Comparison of ENCODE assay signal across 1 cellular context in the genomic region with DNA sequence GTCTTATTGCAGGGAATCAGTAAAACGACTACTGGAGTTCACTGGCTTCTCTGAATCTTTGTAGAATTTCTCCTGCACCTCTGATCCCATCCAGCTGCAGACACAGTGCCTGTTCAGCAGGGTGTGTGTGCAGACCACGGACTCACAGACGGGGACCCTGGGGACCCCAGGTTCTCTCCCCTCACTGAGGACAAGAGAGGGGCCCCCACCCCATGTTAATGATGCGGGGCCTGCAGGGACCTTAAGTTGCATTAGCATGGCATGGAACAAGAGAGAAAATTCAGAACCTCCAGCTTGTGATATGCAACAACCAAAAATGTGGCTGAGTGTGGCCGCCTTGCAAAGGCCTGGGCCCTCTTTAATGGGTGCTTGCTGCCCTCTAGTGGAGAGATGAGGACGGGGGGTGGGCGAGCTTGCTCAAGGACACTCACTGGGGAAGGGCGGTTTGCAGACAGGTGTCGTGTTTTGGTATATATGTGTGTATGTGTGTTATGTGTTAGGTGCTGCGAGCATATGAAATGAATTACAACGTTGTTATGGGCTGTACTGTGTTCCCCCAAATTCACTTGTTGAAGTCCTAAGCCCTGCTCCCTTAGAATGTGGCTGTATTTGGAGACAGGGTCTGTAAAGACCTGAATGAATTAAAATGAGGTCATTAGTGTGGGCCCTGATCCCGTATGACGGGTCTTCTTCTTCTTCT.
TF ChIP-seq lines count a peak whose summit lies in the region.

No MANE protein-coding gene starts in this region.

TF ChIP-seq in K562, 482 proteins besides CTCF, POLR2A, EP300 and RAD21 (continued from another document and continues in another):
- TF ChIP-seq, protein P1, sequence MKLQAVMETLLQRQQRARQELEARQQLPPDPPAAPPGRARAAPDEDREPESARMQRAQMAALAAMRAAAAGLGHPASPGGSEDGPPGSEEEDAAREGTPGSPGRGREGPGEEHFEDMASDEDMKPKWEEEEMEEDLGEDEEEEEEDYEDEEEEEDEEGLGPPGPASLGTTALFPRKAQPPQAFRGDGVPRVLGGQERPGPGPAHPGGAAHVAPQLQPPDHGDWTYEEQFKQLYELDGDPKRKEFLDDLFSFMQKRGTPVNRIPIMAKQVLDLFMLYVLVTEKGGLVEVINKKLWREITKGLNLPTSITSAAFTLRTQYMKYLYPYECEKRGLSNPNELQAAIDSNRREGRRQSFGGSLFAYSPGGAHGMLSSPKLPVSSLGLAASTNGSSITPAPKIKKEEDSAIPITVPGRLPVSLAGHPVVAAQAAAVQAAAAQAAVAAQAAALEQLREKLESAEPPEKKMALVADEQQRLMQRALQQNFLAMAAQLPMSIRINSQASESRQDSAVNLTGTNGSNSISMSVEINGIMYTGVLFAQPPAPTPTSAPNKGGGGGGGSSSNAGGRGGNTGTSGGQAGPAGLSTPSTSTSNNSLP (IDR thresholded peaks at IDR 0.05; ENCODE audit: borderline replicate concordance, low read depth, low read length) = no peak
- TF ChIP-seq CBX8 (IDR thresholded peaks at IDR 0.05; ENCODE audit: borderline replicate concordance, extremely low read depth, low read depth, low read length, poor library complexity, severe bottlenecking) (no peak), CREB1 (IDR thresholded peaks at IDR 0.05) (peak; percentile 37; the same call in 1 of the 2 replicates), CREB1 (CRISPR knock-in tag; IDR thresholded peaks at IDR 0.05) (no peak), SMAD3 (CRISPR knock-in tag; conservative IDR thresholded peaks at IDR 0.05) (peak; percentile 77; the same call in 1 of the 2 replicates), TEAD2 (tag; IDR thresholded peaks at IDR 0.05) (no peak), ZNF696 (CRISPR knock-in tag; conservative IDR thresholded peaks at IDR 0.05) (no peak), MEF2A (IDR thresholded peaks at IDR 0.05; ENCODE audit: control insufficient read depth, low read depth, low read length) (no peak), CREBBP (IDR thresholded peaks at IDR 0.05; ENCODE audit: low read depth, low read length) (no peak), KLF10 (CRISPR knock-in tag; IDR thresholded peaks at IDR 0.05) (no peak), POLR2B (IDR thresholded peaks at IDR 0.05; ENCODE audit: low read depth, partially characterized antibody) (no peak), STAG1 (CRISPR knock-in tag; IDR thresholded peaks at IDR 0.05; ENCODE audit: borderline replicate concordance) (no peak), ZNF717 (CRISPR knock-in tag; IDR thresholded peaks at IDR 0.05) (no peak), CCAR2 (IDR thresholded peaks at IDR 0.05; ENCODE audit: low read depth, low read length) (no peak), HNRNPUL1 (IDR thresholded peaks at IDR 0.05; ENCODE audit: low read length) (no peak), SRSF9 (IDR thresholded peaks at IDR 0.05; ENCODE audit: borderline replicate concordance, low read depth, low read length) (no peak), PHF8 (IDR thresholded peaks at IDR 0.05; ENCODE audit: borderline replicate concordance, low read length) (no peak), CSDE1 (IDR thresholded peaks at IDR 0.05) (no peak), LARP7 (IDR thresholded peaks at IDR 0.05) (peak; percentile 92; the same call in 1 of the 2 replicates), MBD2 (IDR thresholded peaks at IDR 0.05; ENCODE audit: borderline replicate concordance, low read depth) (no peak), PTRF (tag; IDR thresholded peaks at IDR 0.05) (no peak), RFX1 (IDR thresholded peaks at IDR 0.05) (no peak), BDP1 (IDR thresholded peaks at IDR 0.05; ENCODE audit: insufficient read depth, insufficient read length) (no peak), POLR3A (IDR thresholded peaks at IDR 0.05; ENCODE audit: borderline replicate concordance, extremely low read depth, insufficient read depth, insufficient read length) (no peak), DDX20 (tag; IDR thresholded peaks at IDR 0.05; ENCODE audit: low read depth) (no peak)
- TF ChIP-seq, protein P2, sequence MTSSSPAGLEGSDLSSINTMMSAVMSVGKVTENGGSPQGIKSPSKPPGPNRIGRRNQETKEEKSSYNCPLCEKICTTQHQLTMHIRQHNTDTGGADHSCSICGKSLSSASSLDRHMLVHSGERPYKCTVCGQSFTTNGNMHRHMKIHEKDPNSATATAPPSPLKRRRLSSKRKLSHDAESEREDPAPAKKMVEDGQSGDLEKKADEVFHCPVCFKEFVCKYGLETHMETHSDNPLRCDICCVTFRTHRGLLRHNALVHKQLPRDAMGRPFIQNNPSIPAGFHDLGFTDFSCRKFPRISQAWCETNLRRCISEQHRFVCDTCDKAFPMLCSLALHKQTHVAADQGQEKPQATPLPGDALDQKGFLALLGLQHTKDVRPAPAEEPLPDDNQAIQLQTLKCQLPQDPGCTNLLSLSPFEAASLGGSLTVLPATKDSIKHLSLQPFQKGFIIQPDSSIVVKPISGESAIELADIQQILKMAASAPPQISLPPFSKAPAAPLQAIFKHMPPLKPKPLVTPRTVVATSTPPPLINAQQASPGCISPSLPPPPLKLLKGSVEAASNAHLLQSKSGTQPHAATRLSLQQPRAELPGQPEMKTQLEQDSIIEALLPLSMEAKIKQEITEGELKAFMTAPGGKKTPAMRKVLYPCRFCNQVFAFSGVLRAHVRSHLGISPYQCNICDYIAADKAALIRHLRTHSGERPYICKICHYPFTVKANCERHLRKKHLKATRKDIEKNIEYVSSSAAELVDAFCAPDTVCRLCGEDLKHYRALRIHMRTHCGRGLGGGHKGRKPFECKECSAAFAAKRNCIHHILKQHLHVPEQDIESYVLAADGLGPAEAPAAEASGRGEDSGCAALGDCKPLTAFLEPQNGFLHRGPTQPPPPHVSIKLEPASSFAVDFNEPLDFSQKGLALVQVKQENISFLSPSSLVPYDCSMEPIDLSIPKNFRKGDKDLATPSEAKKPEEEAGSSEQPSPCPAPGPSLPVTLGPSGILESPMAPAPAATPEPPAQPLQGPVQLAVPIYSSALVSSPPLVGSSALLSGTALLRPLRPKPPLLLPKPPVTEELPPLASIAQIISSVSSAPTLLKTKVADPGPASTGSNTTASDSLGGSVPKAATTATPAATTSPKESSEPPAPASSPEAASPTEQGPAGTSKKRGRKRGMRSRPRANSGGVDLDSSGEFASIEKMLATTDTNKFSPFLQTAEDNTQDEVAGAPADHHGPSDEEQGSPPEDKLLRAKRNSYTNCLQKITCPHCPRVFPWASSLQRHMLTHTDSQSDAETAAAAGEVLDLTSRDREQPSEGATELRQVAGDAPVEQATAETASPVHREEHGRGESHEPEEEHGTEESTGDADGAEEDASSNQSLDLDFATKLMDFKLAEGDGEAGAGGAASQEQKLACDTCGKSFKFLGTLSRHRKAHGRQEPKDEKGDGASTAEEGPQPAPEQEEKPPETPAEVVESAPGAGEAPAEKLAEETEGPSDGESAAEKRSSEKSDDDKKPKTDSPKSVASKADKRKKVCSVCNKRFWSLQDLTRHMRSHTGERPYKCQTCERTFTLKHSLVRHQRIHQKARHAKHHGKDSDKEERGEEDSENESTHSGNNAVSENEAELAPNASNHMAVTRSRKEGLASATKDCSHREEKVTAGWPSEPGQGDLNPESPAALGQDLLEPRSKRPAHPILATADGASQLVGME (CRISPR knock-in tag; IDR thresholded peaks at IDR 0.05) = no peak; the same call in 1 of the 2 replicates
- TF ChIP-seq, protein P3, sequence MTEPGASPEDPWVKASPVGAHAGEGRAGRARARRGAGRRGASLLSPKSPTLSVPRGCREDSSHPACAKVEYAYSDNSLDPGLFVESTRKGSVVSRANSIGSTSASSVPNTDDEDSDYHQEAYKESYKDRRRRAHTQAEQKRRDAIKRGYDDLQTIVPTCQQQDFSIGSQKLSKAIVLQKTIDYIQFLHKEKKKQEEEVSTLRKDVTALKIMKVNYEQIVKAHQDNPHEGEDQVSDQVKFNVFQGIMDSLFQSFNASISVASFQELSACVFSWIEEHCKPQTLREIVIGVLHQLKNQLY (CRISPR knock-in tag; conservative IDR thresholded peaks at IDR 0.05) = no peak
- TF ChIP-seq, protein P4, sequence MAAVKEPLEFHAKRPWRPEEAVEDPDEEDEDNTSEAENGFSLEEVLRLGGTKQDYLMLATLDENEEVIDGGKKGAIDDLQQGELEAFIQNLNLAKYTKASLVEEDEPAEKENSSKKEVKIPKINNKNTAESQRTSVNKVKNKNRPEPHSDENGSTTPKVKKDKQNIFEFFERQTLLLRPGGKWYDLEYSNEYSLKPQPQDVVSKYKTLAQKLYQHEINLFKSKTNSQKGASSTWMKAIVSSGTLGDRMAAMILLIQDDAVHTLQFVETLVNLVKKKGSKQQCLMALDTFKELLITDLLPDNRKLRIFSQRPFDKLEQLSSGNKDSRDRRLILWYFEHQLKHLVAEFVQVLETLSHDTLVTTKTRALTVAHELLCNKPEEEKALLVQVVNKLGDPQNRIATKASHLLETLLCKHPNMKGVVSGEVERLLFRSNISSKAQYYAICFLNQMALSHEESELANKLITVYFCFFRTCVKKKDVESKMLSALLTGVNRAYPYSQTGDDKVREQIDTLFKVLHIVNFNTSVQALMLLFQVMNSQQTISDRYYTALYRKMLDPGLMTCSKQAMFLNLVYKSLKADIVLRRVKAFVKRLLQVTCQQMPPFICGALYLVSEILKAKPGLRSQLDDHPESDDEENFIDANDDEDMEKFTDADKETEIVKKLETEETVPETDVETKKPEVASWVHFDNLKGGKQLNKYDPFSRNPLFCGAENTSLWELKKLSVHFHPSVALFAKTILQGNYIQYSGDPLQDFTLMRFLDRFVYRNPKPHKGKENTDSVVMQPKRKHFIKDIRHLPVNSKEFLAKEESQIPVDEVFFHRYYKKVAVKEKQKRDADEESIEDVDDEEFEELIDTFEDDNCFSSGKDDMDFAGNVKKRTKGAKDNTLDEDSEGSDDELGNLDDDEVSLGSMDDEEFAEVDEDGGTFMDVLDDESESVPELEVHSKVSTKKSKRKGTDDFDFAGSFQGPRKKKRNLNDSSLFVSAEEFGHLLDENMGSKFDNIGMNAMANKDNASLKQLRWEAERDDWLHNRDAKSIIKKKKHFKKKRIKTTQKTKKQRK (IDR thresholded peaks at IDR 0.05; ENCODE audit: borderline replicate concordance, low read depth, low read length) = no peak
- TF ChIP-seq, protein P5, sequence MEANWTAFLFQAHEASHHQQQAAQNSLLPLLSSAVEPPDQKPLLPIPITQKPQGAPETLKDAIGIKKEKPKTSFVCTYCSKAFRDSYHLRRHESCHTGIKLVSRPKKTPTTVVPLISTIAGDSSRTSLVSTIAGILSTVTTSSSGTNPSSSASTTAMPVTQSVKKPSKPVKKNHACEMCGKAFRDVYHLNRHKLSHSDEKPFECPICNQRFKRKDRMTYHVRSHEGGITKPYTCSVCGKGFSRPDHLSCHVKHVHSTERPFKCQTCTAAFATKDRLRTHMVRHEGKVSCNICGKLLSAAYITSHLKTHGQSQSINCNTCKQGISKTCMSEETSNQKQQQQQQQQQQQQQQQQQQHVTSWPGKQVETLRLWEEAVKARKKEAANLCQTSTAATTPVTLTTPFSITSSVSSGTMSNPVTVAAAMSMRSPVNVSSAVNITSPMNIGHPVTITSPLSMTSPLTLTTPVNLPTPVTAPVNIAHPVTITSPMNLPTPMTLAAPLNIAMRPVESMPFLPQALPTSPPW (CRISPR knock-in tag; IDR thresholded peaks at IDR 0.05) = peak; percentile 76
- TF ChIP-seq, protein P6, sequence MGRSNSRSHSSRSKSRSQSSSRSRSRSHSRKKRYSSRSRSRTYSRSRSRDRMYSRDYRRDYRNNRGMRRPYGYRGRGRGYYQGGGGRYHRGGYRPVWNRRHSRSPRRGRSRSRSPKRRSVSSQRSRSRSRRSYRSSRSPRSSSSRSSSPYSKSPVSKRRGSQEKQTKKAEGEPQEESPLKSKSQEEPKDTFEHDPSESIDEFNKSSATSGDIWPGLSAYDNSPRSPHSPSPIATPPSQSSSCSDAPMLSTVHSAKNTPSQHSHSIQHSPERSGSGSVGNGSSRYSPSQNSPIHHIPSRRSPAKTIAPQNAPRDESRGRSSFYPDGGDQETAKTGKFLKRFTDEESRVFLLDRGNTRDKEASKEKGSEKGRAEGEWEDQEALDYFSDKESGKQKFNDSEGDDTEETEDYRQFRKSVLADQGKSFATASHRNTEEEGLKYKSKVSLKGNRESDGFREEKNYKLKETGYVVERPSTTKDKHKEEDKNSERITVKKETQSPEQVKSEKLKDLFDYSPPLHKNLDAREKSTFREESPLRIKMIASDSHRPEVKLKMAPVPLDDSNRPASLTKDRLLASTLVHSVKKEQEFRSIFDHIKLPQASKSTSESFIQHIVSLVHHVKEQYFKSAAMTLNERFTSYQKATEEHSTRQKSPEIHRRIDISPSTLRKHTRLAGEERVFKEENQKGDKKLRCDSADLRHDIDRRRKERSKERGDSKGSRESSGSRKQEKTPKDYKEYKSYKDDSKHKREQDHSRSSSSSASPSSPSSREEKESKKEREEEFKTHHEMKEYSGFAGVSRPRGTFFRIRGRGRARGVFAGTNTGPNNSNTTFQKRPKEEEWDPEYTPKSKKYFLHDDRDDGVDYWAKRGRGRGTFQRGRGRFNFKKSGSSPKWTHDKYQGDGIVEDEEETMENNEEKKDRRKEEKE (IDR thresholded peaks at IDR 0.05; ENCODE audit: borderline replicate concordance in 1 of 2, control insufficient read depth in 1 of 2, low read depth in 2 of 2, low read length in 1 of 2) = no peak
- TF ChIP-seq, protein P7, sequence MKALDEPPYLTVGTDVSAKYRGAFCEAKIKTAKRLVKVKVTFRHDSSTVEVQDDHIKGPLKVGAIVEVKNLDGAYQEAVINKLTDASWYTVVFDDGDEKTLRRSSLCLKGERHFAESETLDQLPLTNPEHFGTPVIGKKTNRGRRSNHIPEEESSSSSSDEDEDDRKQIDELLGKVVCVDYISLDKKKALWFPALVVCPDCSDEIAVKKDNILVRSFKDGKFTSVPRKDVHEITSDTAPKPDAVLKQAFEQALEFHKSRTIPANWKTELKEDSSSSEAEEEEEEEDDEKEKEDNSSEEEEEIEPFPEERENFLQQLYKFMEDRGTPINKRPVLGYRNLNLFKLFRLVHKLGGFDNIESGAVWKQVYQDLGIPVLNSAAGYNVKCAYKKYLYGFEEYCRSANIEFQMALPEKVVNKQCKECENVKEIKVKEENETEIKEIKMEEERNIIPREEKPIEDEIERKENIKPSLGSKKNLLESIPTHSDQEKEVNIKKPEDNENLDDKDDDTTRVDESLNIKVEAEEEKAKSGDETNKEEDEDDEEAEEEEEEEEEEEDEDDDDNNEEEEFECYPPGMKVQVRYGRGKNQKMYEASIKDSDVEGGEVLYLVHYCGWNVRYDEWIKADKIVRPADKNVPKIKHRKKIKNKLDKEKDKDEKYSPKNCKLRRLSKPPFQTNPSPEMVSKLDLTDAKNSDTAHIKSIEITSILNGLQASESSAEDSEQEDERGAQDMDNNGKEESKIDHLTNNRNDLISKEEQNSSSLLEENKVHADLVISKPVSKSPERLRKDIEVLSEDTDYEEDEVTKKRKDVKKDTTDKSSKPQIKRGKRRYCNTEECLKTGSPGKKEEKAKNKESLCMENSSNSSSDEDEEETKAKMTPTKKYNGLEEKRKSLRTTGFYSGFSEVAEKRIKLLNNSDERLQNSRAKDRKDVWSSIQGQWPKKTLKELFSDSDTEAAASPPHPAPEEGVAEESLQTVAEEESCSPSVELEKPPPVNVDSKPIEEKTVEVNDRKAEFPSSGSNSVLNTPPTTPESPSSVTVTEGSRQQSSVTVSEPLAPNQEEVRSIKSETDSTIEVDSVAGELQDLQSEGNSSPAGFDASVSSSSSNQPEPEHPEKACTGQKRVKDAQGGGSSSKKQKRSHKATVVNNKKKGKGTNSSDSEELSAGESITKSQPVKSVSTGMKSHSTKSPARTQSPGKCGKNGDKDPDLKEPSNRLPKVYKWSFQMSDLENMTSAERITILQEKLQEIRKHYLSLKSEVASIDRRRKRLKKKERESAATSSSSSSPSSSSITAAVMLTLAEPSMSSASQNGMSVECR (CRISPR knock-in tag; IDR thresholded peaks at IDR 0.05) = no peak
